Comparison of ENCODE assay signal across 19 cellular contexts in genomic region chr4:149176019-149176418, GRCh38.
DNase-seq lines count a peak whose midpoint lies in the region; ATAC-seq and TF ChIP-seq lines count a peak whose summit lies in the region.
"Had no signal": no experiment of that assay in that cellular context is flagged by ENCODE, and none has a peak within 500 bp of the region (broad histone marks: within the 10 kb centered on the region; RNA-seq: fewer than 3 reads in every experiment).

No MANE protein-coding gene starts in this region.

- no peaks in the 10 kb centered on the region for H3K27me3 ChIP-seq in WERI-Rb-1 (ENCODE audit: insufficient read depth, low read depth, severe bottlenecking)
- H3K27me3 ChIP-seq in left lung, result no peaks in the 10 kb centered on the region
- no peaks in the 10 kb centered on the region for H3K27me3 ChIP-seq in A673 (replicated peaks; ENCODE audit: insufficient read depth, low read depth, low read length, poor library complexity)
- H3K27me3 ChIP-seq: MG63 had no signal

- no peaks in the 10 kb centered on the region for H3K4me1 Mint-ChIP-seq in activated T-helper 17 cell treated with anti-CD3 and anti-CD28 coated beads, Interleukin-2, amount 50 U/mL, for 72 hours
- H3K4me1 Mint-ChIP-seq: CD8-positive, alpha-beta memory T cell; naive thymus-derived CD8-positive, alpha-beta T cell had no signal

- CTCF ChIA-PET in A673 (lab: Charles Lee), result no interaction called here

- H3K9me3 Mint-ChIP-seq in activated T-helper 17 cell treated with anti-CD3 and anti-CD28 coated beads, Interleukin-2, amount 50 U/mL, for 72 hours, result peaks cover 12% of the 10 kb centered on the region

- POLR2A ChIA-PET in A673 (lab: Charles Lee; ENCODE audit: low non-redundant PET), result no interaction called here

- no peak overlapping the region for H3K27ac Mint-ChIP-seq in activated T-helper 17 cell treated with anti-CD3 and anti-CD28 coated beads, Interleukin-2, amount 50 U/mL, for 72 hours
- H3K27ac Mint-ChIP-seq: CD8-positive, alpha-beta memory T cell; naive thymus-derived CD8-positive, alpha-beta T cell had no signal

- no TSS peak for BruUV-seq in A673 (replicated peaks; lab: Mats Ljungman, UMichigan)

- H3K4me3 ChIP-seq in WERI-Rb-1 (ENCODE audit: low read depth, low read length) (no peak overlapping the region), left lung (no peak overlapping the region), A673 (ENCODE audit: low read depth, low read length, poor library complexity, severe bottlenecking) (no peak overlapping the region)
- H3K4me3 ChIP-seq: MG63 had no signal

- H3K27ac ChIP-seq in WERI-Rb-1, result no peak overlapping the region
- H3K27ac ChIP-seq in left lung, result no peak overlapping the region
- no peak overlapping the region for H3K27ac ChIP-seq in A673 (ENCODE audit: low read depth, low read length, poor library complexity, severe bottlenecking)

- H3K4me1 ChIP-seq in left lung, result no peaks in the 10 kb centered on the region
- H3K4me1 ChIP-seq in A673 (ENCODE audit: insufficient read depth, low read length, poor library complexity, severe bottlenecking), result no peaks in the 10 kb centered on the region

- no peaks in the 10 kb centered on the region for H3K36me3 ChIP-seq in WERI-Rb-1
- H3K36me3 ChIP-seq in left lung, result no peaks in the 10 kb centered on the region
- no peaks in the 10 kb centered on the region for H3K36me3 ChIP-seq in A673 (ENCODE audit: insufficient read depth, low read length, poor library complexity, severe bottlenecking)
- H3K36me3 ChIP-seq: MG63 had no signal

- DNase-seq in DMS53 treated with DMSO at 0.1 percent for 48 hours (lab: John Stamatoyannopoulos, UW; ENCODE audit: unreplicated experiment), result peak; percentile 66
- DNase-seq in HuH-7 (ENCODE audit: low spot score), result peak; percentile 1
- DNase-seq in WERI-Rb-1, result peak; percentile 38
- peak; percentile 72 for DNase-seq in left lung
- DNase-seq in A673 (ENCODE audit: low spot score), result no peak
- no peak for DNase-seq in activated CD8-positive, alpha-beta memory T cell treated with anti-CD3 and anti-CD28 coated beads, Interleukin-2, amount 50 U/mL, for 48 hours
- DNase-seq: activated CD4-positive, alpha-beta T cell treated with anti-CD3 and anti-CD28 coated beads for 48 hours; activated effector memory CD4-positive, alpha-beta T cell treated with Interleukin-2 at 50 U/mL for 16 hours; CD8-positive, alpha-beta memory T cell; central memory CD4-positive, alpha-beta T cell; effector CD8-positive, alpha-beta T cell; glutamatergic neuron; MG63; NCI-H1694 treated with DMSO at 0.1 percent for 48 hours; NCI-H446 treated with DMSO at 0.1 percent for 48 hours; stimulated activated CD4-positive, alpha-beta T cell treated with anti-CD3 and anti-CD28 coated beads, Interleukin-2, amount 100 ng/mL, for 48 hours had no signal

- no peak overlapping the region for H3K4me3 Mint-ChIP-seq in activated T-helper 17 cell treated with anti-CD3 and anti-CD28 coated beads, Interleukin-2, amount 50 U/mL, for 72 hours
- H3K4me3 Mint-ChIP-seq: CD8-positive, alpha-beta memory T cell; naive thymus-derived CD8-positive, alpha-beta T cell had no signal

- intact Hi-C loops in left lung (cut with DNase I) (no loop called here), A673 (cut with micrococcal nuclease; ENCODE audit: unreplicated experiment) (no loop called here)

- peaks cover 8% of the 10 kb centered on the region for H3K27me3 Mint-ChIP-seq in activated T-helper 17 cell treated with anti-CD3 and anti-CD28 coated beads, Interleukin-2, amount 50 U/mL, for 72 hours
- H3K27me3 Mint-ChIP-seq: CD8-positive, alpha-beta memory T cell had no signal

- peak; percentile 88 for ATAC-seq in left lung
- ATAC-seq in HG03039 (IDR thresholded peaks at IDR 0.05; ENCODE audit: unreplicated experiment), result no peak
- no peak for ATAC-seq in activated T-helper 17 cell treated with anti-CD3 and anti-CD28 coated beads, Interleukin-2, amount 50 U/mL, for 72 hours (replicated peaks)
- ATAC-seq: naive thymus-derived CD8-positive, alpha-beta T cell had no signal

- H3K36me3 Mint-ChIP-seq in activated T-helper 17 cell treated with anti-CD3 and anti-CD28 coated beads, Interleukin-2, amount 50 U/mL, for 72 hours (ENCODE audit: low read depth), result no peaks in the 10 kb centered on the region
- H3K36me3 Mint-ChIP-seq: CD8-positive, alpha-beta memory T cell had no signal

- no peaks in the 10 kb centered on the region for H3K9me3 ChIP-seq in WERI-Rb-1 (ENCODE audit: severe bottlenecking)
- H3K9me3 ChIP-seq in left lung, result peaks cover 0 to 2% of the 10 kb centered on the region in 2 donors
- no peaks in the 10 kb centered on the region for H3K9me3 ChIP-seq in A673 (ENCODE audit: low read depth, low read length, poor library complexity, severe bottlenecking)
- H3K9me3 ChIP-seq: MG63 had no signal

- TF ChIP-seq CTCF in WERI-Rb-1 (IDR thresholded peaks at IDR 0.05; ENCODE audit: low read depth, low read length) (no peak), left lung (IDR thresholded peaks at IDR 0.05) (no peak), A673 (conservative IDR thresholded peaks at IDR 0.05; ENCODE audit: low read depth, low read length) (no peak)

Comparison
In these comparisons a context has a peak if more than half of its experiments do, and no peak if none do; other contexts are left out.
1. DNase-seq: peak in DMS53 treated with DMSO at 0.1 percent for 48 hours (single experiment), HuH-7 (single experiment), WERI-Rb-1 (single experiment) and left lung (2 of 2); none in A673 (single experiment) and activated CD8-positive, alpha-beta memory T cell treated with anti-CD3 and anti-CD28 coated beads, Interleukin-2, amount 50 U/mL, for 48 hours (single experiment).